ENCODE assay signal across 1 cellular context in genomic region chr22:42622061-42622710, GRCh38.
TF ChIP-seq lines count a peak whose summit lies in the region.

No MANE protein-coding gene starts in this region.

TF ChIP-seq in HCT116, 20 proteins besides CTCF, POLR2A, EP300 and RAD21:
- TF ChIP-seq REST (IDR thresholded peaks at IDR 0.05; ENCODE audit: low read depth): no peak
